In genomic region chr7:76383089-76383944, GRCh38 we compare ENCODE assay signal across 19 cellular contexts. TPM values are rescaled to one million over a fixed set of nuclear protein-coding genes. Genes with fewer than 3 reads are reported as not detected.
DNase-seq lines count a peak whose midpoint lies in the region; ATAC-seq, FAIRE-seq and TF ChIP-seq lines count a peak whose summit lies in the region.
"Had no signal": no experiment of that assay in that cellular context is flagged by ENCODE, and none has a peak within 500 bp of the region (broad histone marks: within the 10 kb centered on the region; RNA-seq: fewer than 3 reads in every experiment).

No MANE protein-coding gene starts in this region.

- FAIRE-seq in H1 (lab: Jason Lieb, UNC), result peak; percentile 75
- FAIRE-seq: kidney had no signal

- H3K9me3 ChIP-seq in cardiac muscle cell (ENCODE audit: low read depth) (no peaks in the 10 kb centered on the region), H1 (ENCODE audit: insufficient read depth in 2 of 2, low read depth in 1 of 2, low read length in 1 of 2) (no peaks in the 10 kb centered on the region), osteoblast (ENCODE audit: low read depth, low read length) (no peaks in the 10 kb centered on the region)
- H3K9me3 ChIP-seq: breast epithelium, ovary, upper lobe of right lung had no signal

- no peak overlapping the region for H3K23ac ChIP-seq in H1 (ENCODE audit: insufficient read length)

- intact Hi-C loops in Right ventricle myocardium superior (cut with DNase I), result no loop called here
- intact Hi-C loops in lower leg skin (cut with DNase I; ENCODE audit: low total_unique reads), result no loop called here

- no peak overlapping the region for H3K4ac ChIP-seq in H1 (replicated peaks; ENCODE audit: insufficient read length, low read depth, low read length)

- H3K36me3 ChIP-seq in cardiac muscle cell (no peaks in the 10 kb centered on the region), H1 (ENCODE audit: control insufficient read depth in 2 of 4, insufficient read depth in 4 of 4, low read length in 3 of 4) (no peaks in the 10 kb centered on the region), osteoblast (ENCODE audit: insufficient read depth, low read length) (no peaks in the 10 kb centered on the region)
- H3K36me3 ChIP-seq: breast epithelium, ovary, upper lobe of right lung had no signal

- no peak overlapping the region for H2AK5ac ChIP-seq in H1 (ENCODE audit: low read depth, low read length)

- H3K4me1 ChIP-seq in cardiac muscle cell (ENCODE audit: low read depth), result no peaks in the 10 kb centered on the region
- H3K4me1 ChIP-seq in H1 (replicated peaks in 1 of 4; ENCODE audit: control insufficient read depth in 3 of 4, insufficient read depth in 4 of 4, low read length in 3 of 4), result no peaks in the 10 kb centered on the region
- peaks cover 23% of the 10 kb centered on the region for H3K4me1 ChIP-seq in osteoblast (ENCODE audit: insufficient read depth, low read length)
- H3K4me1 ChIP-seq: breast epithelium had no signal

- 0 out of 2 replicates have a peak overlapping the region, but pooled peaks have one; percentile 65 for H2AFZ ChIP-seq in H1 (ENCODE audit: low read length)
- H2AFZ ChIP-seq in osteoblast (ENCODE audit: low read length), result no peak overlapping the region

- H3K27ac ChIP-seq in cardiac muscle cell (no peak overlapping the region), H1 (ENCODE audit: low read depth, low read length) (no peak overlapping the region), osteoblast (ENCODE audit: low read depth, low read length) (no peak overlapping the region)
- H3K27ac ChIP-seq: breast epithelium, ovary, upper lobe of right lung had no signal

- no peaks in the 10 kb centered on the region for H3K79me2 ChIP-seq in H1 (ENCODE audit: control insufficient read depth in 1 of 2, insufficient read depth in 2 of 2, low read length in 2 of 2)
- H3K79me2 ChIP-seq in osteoblast (ENCODE audit: insufficient read depth, low read length), result no peaks in the 10 kb centered on the region

- POLR2A ChIA-PET in H1 (lab: Charles Lee; ENCODE audit: partially characterized antibody), result interaction anchor here (0.6 to 1.1 kb wide), 3 partner anchors 9 to 33 kb away, joined by 3 to 6 read pairs (median 3); partner anchors contain the start of gene SSC4D

- TF ChIP-seq CTCF in cardiac muscle cell (IDR thresholded peaks at IDR 0.05; ENCODE audit: low read depth, low read length), result no peak
- TF ChIP-seq CTCF in H1 (IDR thresholded peaks at IDR 0.05; ENCODE audit: control extremely low read depth in 1 of 3, insufficient read depth in 1 of 3, low read depth in 1 of 3, low read length in 3 of 3), result peak in 2 of 3 experiments; percentile 3 to 39; a peak in 1 of 4 replicates
- no peak for TF ChIP-seq CTCF in osteoblast (IDR thresholded peaks at IDR 0.05; ENCODE audit: extremely low read depth, low read depth, low read length)
- no peak for TF ChIP-seq CTCF in lower leg skin (IDR thresholded peaks at IDR 0.05)

- no peak overlapping the region for H3K9ac ChIP-seq in H1 (replicated peaks in 1 of 4; ENCODE audit: extremely low read depth in 1 of 4, low read depth in 3 of 4, low read length in 3 of 4)

- WGBS in H1 (ENCODE audit: extremely low coverage in 1 of 2, insufficient coverage in 1 of 2, insufficient read length in 1 of 2, insufficient replicate concordance in 2 of 2, low coverage in 1 of 2, low lambda C conversion rate in 2 of 2, missing lambda C conversion rate in 1 of 2), 2 experiments, result 56% methylated on average over 13 of the region's 13 CpGs; no CpG with 5 or more reads in 1 of the 2 experiments
- WGBS in lower leg skin, 2 donors, result 76 to 83% methylated on average over 13 of the region's 13 CpGs

- H4K20me1 ChIP-seq in H1 (replicated peaks in 1 of 2; ENCODE audit: control insufficient read depth in 1 of 2, insufficient read depth in 2 of 2, low read length in 2 of 2) (no peaks in the 10 kb centered on the region), osteoblast (ENCODE audit: insufficient read depth, low read length) (no peaks in the 10 kb centered on the region)

- no peak overlapping the region for H4K91ac ChIP-seq in H1 (replicated peaks; ENCODE audit: insufficient read length, low read length)

- CTCF ChIA-PET in H1 (lab: Charles Lee; ENCODE audit: partially characterized antibody), result interaction anchor here (0.6 to 1.5 kb wide), 2 partner anchors 9 to 62 kb away, joined by 3 read pairs; no protein-coding TSS in a partner anchor

- H3K27me3 ChIP-seq in cardiac muscle cell, result no peaks in the 10 kb centered on the region
- H3K27me3 ChIP-seq in H1 (replicated peaks in 1 of 4; ENCODE audit: control insufficient read depth in 3 of 4, extremely low read depth in 1 of 4, insufficient read depth in 3 of 4, low read length in 3 of 4), result no peaks in the 10 kb centered on the region
- H3K27me3 ChIP-seq in osteoblast (ENCODE audit: insufficient read depth, low read length), result no peaks in the 10 kb centered on the region
- H3K27me3 ChIP-seq: breast epithelium, ovary, upper lobe of right lung had no signal

- no peak overlapping the region for H3K18ac ChIP-seq in H1 (ENCODE audit: extremely low read depth, low read length)

- H3K79me1 ChIP-seq in H1 (ENCODE audit: low read depth, low read length), result no peaks in the 10 kb centered on the region

- no peak; a peak in 1 of 4 replicates for TF ChIP-seq RAD21 in H1 (IDR thresholded peaks at IDR 0.05 in 1 of 2, conservative IDR thresholded peaks at IDR 0.05 in 1 of 2; ENCODE audit: low read depth in 2 of 2, low read length in 2 of 2)

- no peak overlapping the region for H4K5ac ChIP-seq in H1 (ENCODE audit: insufficient read length, low read depth, low read length)

- ATAC-seq in Right ventricle myocardium superior (ENCODE audit: poor library complexity) (no peak), HG02970 (IDR thresholded peaks at IDR 0.05; ENCODE audit: low FRiP score, unreplicated experiment) (no peak), GM21390 (IDR thresholded peaks at IDR 0.05; ENCODE audit: unreplicated experiment) (no peak)
- ATAC-seq: stimulated activated memory B cell treated with anti-CD40 and anti-IgM and Interleukin-4, amounts not matched to agents 10 μg/mL and 1 μg/mL and 100 μg/mL, for 72 hours; upper lobe of right lung had no signal

- no peak overlapping the region for H3K56ac ChIP-seq in H1 (replicated peaks; ENCODE audit: insufficient read length, low read depth, low read length)

- no peak overlapping the region for H2BK15ac ChIP-seq in H1 (ENCODE audit: low read length)

- TF ChIP-seq EP300 in H1 (IDR thresholded peaks at IDR 0.05; ENCODE audit: borderline replicate concordance in 1 of 2, low read depth in 2 of 2, low read length in 2 of 2), result no peak

- DNase-seq in cardiac muscle cell (ENCODE audit: low read depth in 1 of 2, low spot score in 1 of 2) (peak; percentile 31 to 54), Right ventricle myocardium superior (no peak), NCI-H524 (lab: John Stamatoyannopoulos, UW) (peak; percentile 21 to 73), H1 (ENCODE audit: low read depth in 1 of 2, low spot score in 2 of 2) (peak in 1 of 2 experiments; percentile 63), osteoblast (ENCODE audit: insufficient read length, low spot score, missing footprints) (peak; percentile 83), lower leg skin (ENCODE audit: low spot score in 2 of 2) (no peak)
- DNase-seq: activated CD4-positive, alpha-beta T cell treated with anti-CD3 and anti-CD28 coated beads for 1 hour; activated CD8-positive, alpha-beta memory T cell treated with anti-CD3 and anti-CD28 coated beads, Interleukin-2, amount 50 U/mL, for 48 hours; activated naive CD4-positive, alpha-beta T cell treated with anti-CD3 and anti-CD28 coated beads, Interleukin-2, amount 10 ng/mL, durations not matched to agents 7 days and 5 days; effector CD8-positive, alpha-beta T cell; kidney; NCI-H1105; ovary; upper lobe of right lung had no signal

- no peak overlapping the region for H2BK5ac ChIP-seq in H1 (ENCODE audit: low read depth, low read length)

- H2BK20ac ChIP-seq in H1 (ENCODE audit: low read length), result no peak overlapping the region

- no peak overlapping the region for H4K8ac ChIP-seq in H1 (ENCODE audit: extremely low read depth, insufficient read depth, low read length)

- no peaks in the 10 kb centered on the region; the same call in 1 of the 2 replicates for H3K23me2 ChIP-seq in H1 (ENCODE audit: low read depth, low read length)

- H3K4me2 ChIP-seq in H1 (ENCODE audit: insufficient read depth in 1 of 2, low read depth in 2 of 2, low read length in 2 of 2) (no peak overlapping the region), osteoblast (ENCODE audit: insufficient read depth, low read length) (no peak overlapping the region)

- H3K4me3 ChIP-seq in cardiac muscle cell (no peak overlapping the region), H1 (ENCODE audit: extremely low read depth in 1 of 4, insufficient read depth in 2 of 4, low read depth in 3 of 4, low read length in 4 of 4) (no peak overlapping the region), osteoblast (ENCODE audit: insufficient read depth, low read length) (no peak overlapping the region), lower leg skin (ENCODE audit: low read depth, poor library complexity, severe bottlenecking) (no peak overlapping the region)
- H3K4me3 ChIP-seq: breast epithelium, ovary, upper lobe of right lung had no signal

- no peak overlapping the region for H2BK120ac ChIP-seq in H1 (replicated peaks; ENCODE audit: low read depth, low read length)

- TF ChIP-seq POLR2A in H1 (IDR thresholded peaks at IDR 0.05; ENCODE audit: control extremely low read depth in 1 of 2, low read depth in 2 of 2, low read length in 2 of 2) (no peak), lower leg skin (IDR thresholded peaks at IDR 0.05) (no peak)

- H3K14ac ChIP-seq in H1 (ENCODE audit: insufficient read length), result no peak overlapping the region

- H2BK12ac ChIP-seq in H1 (ENCODE audit: low read depth, low read length), result no peak overlapping the region

RNA-seq across cellular contexts. Expression of gene YWHAG, which starts 24.5 kb away (rescaled TPM):
- total RNA-seq in cardiac muscle cell, result 90.5 and 97.9 TPM in 2 replicates
- polyA plus RNA-seq in cardiac muscle cell, result 25.0 and 29.2 TPM in 2 replicates
- 219 TPM for total RNA-seq in Right ventricle myocardium superior
- 241 and 244 TPM in 2 replicates for total RNA-seq in H1 (2021; fragmentation: NEBNext Ultra II Directional; extraction: Animal tissue kit (Norgen Biotek cat#: 25700))
- polyA plus RNA-seq in H1 (2011; rRNA removed), result 57.2 and 62.9 TPM in 2 replicates
- polyA plus RNA-seq in H1 (2011; cell fraction: cytosol; rRNA removed), result 78.4 TPM
- polyA plus RNA-seq in H1 (2011; cell fraction: nucleus; rRNA removed), result 44.9 TPM
- 133 to 194 TPM (median 144 TPM) in 4 replicates for polyA plus RNA-seq in H1 (2012, experiment 1 of 2)
- polyA plus RNA-seq in H1 (2012, experiment 2 of 2), result 49.5 TPM
- polyA plus RNA-seq in H1 (2013, experiment 1 of 2), result 120 TPM
- polyA plus RNA-seq in H1 (2013, experiment 2 of 2), result 119 TPM
- 96.5 and 98.8 TPM in 2 replicates for polyA minus RNA-seq in H1 (2011; rRNA and poly(A)+ RNA removed)
- polyA minus RNA-seq in H1 (2011; cell fraction: cytosol; rRNA and poly(A)+ RNA removed), result 105 TPM
- polyA minus RNA-seq in H1 (2011; cell fraction: nucleus; rRNA and poly(A)+ RNA removed), result 54.5 TPM
- 99.9 and 121 TPM in 2 replicates for total RNA-seq in osteoblast
- 10 to 100 TPM; 46.5 to 64.5 (median 56.4) TPM for total RNA-seq in lower leg skin

RNA-seq across cellular contexts. Expression of gene SSC4D, which starts 26.2 kb away (rescaled TPM):
- total RNA-seq in cardiac muscle cell (17.3 and 33.5 TPM in 2 replicates), Right ventricle myocardium superior (0.97 TPM), osteoblast (0.88 and 1.1 TPM in 2 replicates), lower leg skin (under 1 TPM in 3 of 4 donors, not detected in 1; 0.71 to 0.88 (median 0.74) TPM)
- polyA plus RNA-seq in cardiac muscle cell (13.3 and 28.2 TPM in 2 replicates), H1 (2011; rRNA removed) (27.5 and 30.8 TPM in 2 replicates)
- total RNA-seq in H1 (2021; fragmentation: NEBNext Ultra II Directional; extraction: Animal tissue kit (Norgen Biotek cat#: 25700)), result 10.8 and 11.8 TPM in 2 replicates
- 22.9 TPM for polyA plus RNA-seq in H1 (2011; cell fraction: cytosol; rRNA removed)
- polyA plus RNA-seq in H1 (2011; cell fraction: nucleus; rRNA removed), result 48.5 TPM
- 11.6 to 24.9 TPM (median 20.9 TPM) in 4 replicates for polyA plus RNA-seq in H1 (2012, experiment 1 of 2)
- polyA plus RNA-seq in H1 (2012, experiment 2 of 2), result 16.4 TPM
- 14.0 TPM for polyA plus RNA-seq in H1 (2013, experiment 1 of 2)
- polyA plus RNA-seq in H1 (2013, experiment 2 of 2), result 14.2 TPM
- polyA minus RNA-seq in H1 (2011; rRNA and poly(A)+ RNA removed), result 11.1 and 13.8 TPM in 2 replicates
- polyA minus RNA-seq in H1 (2011; cell fraction: cytosol; rRNA and poly(A)+ RNA removed), result 6.3 TPM
- polyA minus RNA-seq in H1 (2011; cell fraction: nucleus; rRNA and poly(A)+ RNA removed), result 8.1 TPM

RNA-seq across cellular contexts. Expression of gene ZP3, which starts 41.4 kb away (rescaled TPM):
- total RNA-seq in cardiac muscle cell (0.32 and 0.77 TPM in 2 replicates), Right ventricle myocardium superior (not detected), osteoblast (3.5 and 6.2 TPM in 2 replicates), lower leg skin (10 to 100 TPM in 1 of 4 donors, 1 to 10 TPM in 3; 2.6 to 11.7 (median 4.0) TPM)
- polyA plus RNA-seq in cardiac muscle cell (2.4 TPM in 1 of 2 replicates, not detected in the other), H1 (2011; rRNA removed) (2.4 and 4.0 TPM in 2 replicates)
- total RNA-seq in H1 (2021; fragmentation: NEBNext Ultra II Directional; extraction: Animal tissue kit (Norgen Biotek cat#: 25700)), result 1.4 and 1.5 TPM in 2 replicates
- 2.0 TPM for polyA plus RNA-seq in H1 (2011; cell fraction: cytosol; rRNA removed)
- polyA plus RNA-seq in H1 (2011; cell fraction: nucleus; rRNA removed), result 2.0 TPM
- 1.1 to 3.8 TPM (median 2.8 TPM) in 4 replicates for polyA plus RNA-seq in H1 (2012, experiment 1 of 2)
- polyA plus RNA-seq in H1 (2012, experiment 2 of 2), result 14.2 TPM
- polyA plus RNA-seq in H1 (2013, experiment 1 of 2), result 7.1 TPM
- 6.4 TPM for polyA plus RNA-seq in H1 (2013, experiment 2 of 2)
- 1.8 and 3.0 TPM in 2 replicates for polyA minus RNA-seq in H1 (2011; rRNA and poly(A)+ RNA removed)
- 2.8 TPM for polyA minus RNA-seq in H1 (2011; cell fraction: cytosol; rRNA and poly(A)+ RNA removed)
- 2.1 TPM for polyA minus RNA-seq in H1 (2011; cell fraction: nucleus; rRNA and poly(A)+ RNA removed)
- total RNA-seq: skeletal muscle tissue had no signal

Comparison
In these comparisons a context has a peak if more than half of its experiments do, and no peak if none do; other contexts are left out.
1. DNase-seq: peak in cardiac muscle cell (2 of 2), NCI-H524 (2 of 2) and osteoblast (single experiment); none in Right ventricle myocardium superior (single experiment) and lower leg skin (0 of 2).
2. CTCF ChIP-seq: peak in H1 (2 of 3); none in cardiac muscle cell (single experiment), osteoblast (single experiment) and lower leg skin (0 of 3).